In genomic region chr2:37982147-37982582, GRCh38 we compare ENCODE assay signal across 8 cellular contexts. TPM values are rescaled to one million over a fixed set of nuclear protein-coding genes. Genes with fewer than 3 reads are reported as not detected.
DNase-seq lines count a peak whose midpoint lies in the region; ATAC-seq and TF ChIP-seq lines count a peak whose summit lies in the region.

No MANE protein-coding gene starts in this region.

- DNase-seq in NCI-H1436 (lab: John Stamatoyannopoulos, UW) (peak; percentile 56), NCI-H1436 treated with DMSO at 0.1 percent for 48 hours (lab: John Stamatoyannopoulos, UW) (no peak), NCI-H1092 (lab: John Stamatoyannopoulos, UW) (peak; percentile 7), WERI-Rb-1 (peak; percentile 73), caudate nucleus (lab: John Stamatoyannopoulos, UW) (peak in 39 of 61 donors; percentile 1 to 65 (median 19)), left colon (peak; percentile 34 to 77)
- DNase-seq in stimulated activated CD4-positive, alpha-beta T cell treated with anti-CD3 and anti-CD28 coated beads, Interleukin-4, amount 100 ng/mL, for 1 hour = peak; percentile 58

- intact Hi-C loops in left colon (cut with DNase I, micrococcal nuclease) = loop anchor here in 1 of 2 donors (5.0 to 10.0 kb wide), 2 partner anchors 143 to 295 kb away; no protein-coding TSS in a partner anchor

- peak overlapping the region; percentile 2; the same call in 1 of the 2 replicates for H3K4me3 ChIP-seq in WERI-Rb-1 (ENCODE audit: low read depth, low read length)

- TF ChIP-seq CTCF in WERI-Rb-1 (IDR thresholded peaks at IDR 0.05; ENCODE audit: low read depth, low read length) = peak; percentile 78

- H3K27ac ChIP-seq in WERI-Rb-1 = no peak overlapping the region
- no peak overlapping the region for H3K27ac ChIP-seq in caudate nucleus (ENCODE audit: low read depth, low read length)

- peak; percentile 42 for ATAC-seq in left colon
- ATAC-seq in GM18517 (IDR thresholded peaks at IDR 0.05; ENCODE audit: unreplicated experiment) = no peak

- peaks cover under 1% of the 10 kb centered on the region for H3K9me3 ChIP-seq in WERI-Rb-1 (ENCODE audit: severe bottlenecking)

- H3K27me3 ChIP-seq in WERI-Rb-1 (ENCODE audit: insufficient read depth, low read depth, severe bottlenecking) = no peaks in the 10 kb centered on the region

- no peaks in the 10 kb centered on the region for H3K36me3 ChIP-seq in WERI-Rb-1

RNA-seq across cellular contexts. Expression of gene RMDN2, which starts 57.1 kb away (rescaled TPM):
- 10 to 100 TPM; 28.1 to 32.2 TPM for total RNA-seq in left colon
